In genomic region chr15:64146520-64146884, GRCh38 we compare ENCODE assay signal across 21 cellular contexts. TPM values are rescaled to one million over a fixed set of nuclear protein-coding genes. Genes with fewer than 3 reads are reported as not detected.
DNase-seq lines count a peak whose midpoint lies in the region; ATAC-seq, FAIRE-seq and TF ChIP-seq lines count a peak whose summit lies in the region.
"Had no signal": no experiment of that assay in that cellular context is flagged by ENCODE, and none has a peak within 500 bp of the region (broad histone marks: within the 10 kb centered on the region; RNA-seq: fewer than 3 reads in every experiment).

No MANE protein-coding gene starts in this region.

- in situ Hi-C loops in HepG2 (cut with HindIII; ENCODE audit: extremely low pct_ligation_motif_present, low pct_unique_long_range_greater_than_20kb), result no loop called here

- H3K27me3 Mint-ChIP-seq in brain, result peaks cover 5% of the 10 kb centered on the region
- peaks cover 21% of the 10 kb centered on the region for H3K27me3 Mint-ChIP-seq in mesothelial cell of epicardium (ENCODE audit: low read depth)
- H3K27me3 Mint-ChIP-seq in type B pancreatic cell, result peaks cover 11% of the 10 kb centered on the region

- H3K36me3 Mint-ChIP-seq in brain (peaks cover 14% of the 10 kb centered on the region), mesothelial cell of epicardium (peaks cover 13% of the 10 kb centered on the region), type B pancreatic cell (peaks cover 4% of the 10 kb centered on the region)

- H3K9ac ChIP-seq in HepG2 (ENCODE audit: insufficient read depth, low read depth, low read length), result peak overlapping the region; percentile 55
- H3K9ac ChIP-seq: BLaER1 treated with 17β-estradiol and CSF1 and Interleukin-3, amounts not matched to agents 10 nM and 100 nM had no signal

- H3K4me1 Mint-ChIP-seq in brain, result peaks cover 14% of the 10 kb centered on the region
- peaks cover 7% of the 10 kb centered on the region for H3K4me1 Mint-ChIP-seq in mesothelial cell of epicardium
- peaks cover 14% of the 10 kb centered on the region for H3K4me1 Mint-ChIP-seq in type B pancreatic cell (ENCODE audit: unreplicated experiment)

- TF ChIP-seq POLR2A in HepG2 (IDR thresholded peaks at IDR 0.05; ENCODE audit: insufficient read depth in 1 of 2, low read depth in 2 of 2, low read length in 2 of 2) (no peak), right lobe of liver (IDR thresholded peaks at IDR 0.05) (no peak)

- H3K9me3 Mint-ChIP-seq in brain (no peaks in the 10 kb centered on the region), mesothelial cell of epicardium (no peaks in the 10 kb centered on the region), type B pancreatic cell (no peaks in the 10 kb centered on the region)
- H3K9me3 Mint-ChIP-seq: CD8-positive, alpha-beta T cell; GM23338 had no signal

- WGBS in HepG2 (ENCODE audit: low lambda C conversion rate), result 75% methylated on average over 3 of the region's 3 CpGs
- WGBS in right lobe of liver (ENCODE audit: insufficient coverage, low coverage, low lambda C conversion rate, missing lambda C conversion rate), result 86% methylated on average over 3 of the region's 3 CpGs

- H3K36me3 ChIP-seq in HepG2 (replicated peaks in 1 of 2; ENCODE audit: control insufficient read depth in 1 of 2, insufficient read depth in 2 of 2, low read length in 2 of 2) (peaks cover 11 to 18% of the 10 kb centered on the region in 2 experiments; a peak in 4 of 5 replicates), right lobe of liver (peaks cover 0 to 15% (median 4%) of the 10 kb centered on the region in 4 donors)

- peak overlapping the region; percentile 66 for H3K4me2 ChIP-seq in HepG2 (ENCODE audit: low read depth, low read length)
- H3K4me2 ChIP-seq: GM23338 had no signal

- TF ChIP-seq CTCF in HepG2 (CRISPR knock-in tag; IDR thresholded peaks at IDR 0.05) (no peak), right lobe of liver (IDR thresholded peaks at IDR 0.05) (no peak), brain (conservative IDR thresholded peaks at IDR 0.05) (no peak), mesothelial cell of epicardium (IDR thresholded peaks at IDR 0.05; ENCODE audit: unreplicated experiment) (no peak), type B pancreatic cell (conservative IDR thresholded peaks at IDR 0.05) (no peak)

- no TSS peak for BruUV-seq in HepG2 (replicated peaks; lab: Mats Ljungman, UMichigan)

- H3K27ac Mint-ChIP-seq in brain (peak overlapping the region; percentile 16 to 91 (median 63)), mesothelial cell of epicardium (peak overlapping the region; percentile 30), type B pancreatic cell (peak overlapping the region; percentile 41)
- H3K27ac Mint-ChIP-seq: CD8-positive, alpha-beta T cell; GM23338 had no signal

- H3K27ac ChIP-seq in HepG2 (ENCODE audit: extremely low read length, insufficient read depth, low read length), result peak overlapping the region; percentile 70
- H3K27ac ChIP-seq in right lobe of liver, result no peak overlapping the region

- peaks cover 66% of the 10 kb centered on the region for H3K4me1 ChIP-seq in HepG2 (ENCODE audit: insufficient read depth, low read length)
- H3K4me1 ChIP-seq in right lobe of liver, result peaks cover 0 to 9% (median 0%) of the 10 kb centered on the region in 4 donors

- DNase-seq in HepG2 (ENCODE audit: low spot score) (no peak), right lobe of liver (no peak), mesothelial cell of epicardium (ENCODE audit: low spot score in 2 of 2, unreplicated experiment in 2 of 2) (no peak), type B pancreatic cell (ENCODE audit: extremely low spot score, unreplicated experiment) (no peak), urothelium cell line (ENCODE audit: low spot score) (no peak), sciatic nerve (ENCODE audit: low spot score) (no peak)
- DNase-seq in activated CD4-positive, alpha-beta T cell treated with anti-CD3 and anti-CD28 coated beads for 4 hours, result no peak
- DNase-seq: Calu3, DMS53, EL, HCEC 1CT, Karpas-422, NCI-H1436, NCI-H2029, NCI-H2171, NCI-H526 had no signal

- intact Hi-C loops in HepG2 (cut with micrococcal nuclease; ENCODE audit: unreplicated experiment) (no loop called here), right lobe of liver (cut with DNase I) (no loop called here), sciatic nerve (cut with DNase I) (no loop called here)

- CTCF ChIA-PET in HepG2 (lab: Yijun Ruan, JAX; ENCODE audit: low intra/inter-chr PET ratio, low total read pairs), result no interaction called here

- H4K20me1 ChIP-seq in HepG2 (ENCODE audit: insufficient read depth, low read length), result no peaks in the 10 kb centered on the region

- H3K4me3 Mint-ChIP-seq in brain, result no peak overlapping the region
- no peak overlapping the region for H3K4me3 Mint-ChIP-seq in mesothelial cell of epicardium
- H3K4me3 Mint-ChIP-seq in type B pancreatic cell, result no peak overlapping the region
- H3K4me3 Mint-ChIP-seq: CD8-positive, alpha-beta T cell; GM23338 had no signal

- H3K9me3 ChIP-seq in HepG2 (ENCODE audit: low read length) (no peaks in the 10 kb centered on the region), right lobe of liver (no peaks in the 10 kb centered on the region)
- H3K9me3 ChIP-seq: BLaER1 treated with 17β-estradiol and CSF1 and Interleukin-3, amounts not matched to agents 10 nM and 100 nM had no signal

- TF ChIP-seq EP300 in HepG2 (IDR thresholded peaks at IDR 0.05; ENCODE audit: low read depth in 2 of 2, low read length in 2 of 2) (no peak), HepG2 (CRISPR knock-in tag; IDR thresholded peaks at IDR 0.05; ENCODE audit: borderline replicate concordance) (no peak)

- FAIRE-seq in HepG2 (lab: Jason Lieb, UNC) (no peak), urothelium cell line (lab: Jason Lieb, UNC) (no peak)
- FAIRE-seq: GM12878 had no signal

- H3K27me3 ChIP-seq in HepG2 (ENCODE audit: control insufficient read depth in 1 of 2, insufficient read depth in 2 of 2, low read length in 2 of 2), result no peaks in the 10 kb centered on the region
- H3K27me3 ChIP-seq in right lobe of liver, result no peaks in the 10 kb centered on the region

- H3K79me2 ChIP-seq in HepG2 (ENCODE audit: insufficient read depth, low read length), result no peaks in the 10 kb centered on the region

- POLR2A ChIA-PET in HepG2 (lab: Yijun Ruan, JAX), result interaction anchor here (1.2 to 3.7 kb wide), 3 partner anchors 17 to 70 kb away, joined by 3 to 17 read pairs (median 13); partner anchors contain the start of genes CIAO2A and PPIB

- no peak overlapping the region for H2AFZ ChIP-seq in HepG2 (ENCODE audit: low read length)
- H2AFZ ChIP-seq: GM23338 had no signal

- no peak for TF ChIP-seq RAD21 in HepG2 (CRISPR knock-in tag; IDR thresholded peaks at IDR 0.05)

- H3K4me3 ChIP-seq in HepG2 (replicated peaks in 1 of 3; ENCODE audit: insufficient read depth in 1 of 3, low read depth in 2 of 3, low read length in 3 of 3) (peak overlapping the region in 1 of 3 experiments; percentile 20; a peak in 1 of 6 replicates), right lobe of liver (no peak overlapping the region)
- H3K4me3 ChIP-seq: BLaER1 treated with 17β-estradiol and CSF1 and Interleukin-3, amounts not matched to agents 10 nM and 100 nM; GM12878; GM23338 had no signal

- ATAC-seq in HepG2 (no peak), right lobe of liver (no peak), sciatic nerve (no peak)
- ATAC-seq: CD8-positive, alpha-beta T cell; GM12878; GM23338 had no signal

RNA-seq across cellular contexts. Expression of gene SNX22, which starts 5.0 kb away (rescaled TPM):
- total RNA-seq in HepG2 (2016; rRNA removed; fragmentation: Illumina TruSeq; extraction: Trizol) (3.1 and 5.5 TPM in 2 replicates), right lobe of liver (1 to 10 TPM in 5 of 6 experiments, under 1 TPM in 1; 0.43 to 4.2 (median 1.6) TPM), mesothelial cell of epicardium (0.78 to 0.91 TPM (median 0.79 TPM) in 3 replicates), type B pancreatic cell (ENCODE audit: low replicate concordance) (1.3 and 2.7 TPM in 2 replicates), sciatic nerve (2.1 TPM)
- 1.2 TPM in 2 replicates for total RNA-seq in HepG2 (2016; cell fraction: cytosol; rRNA removed; fragmentation: Illumina TruSeq; extraction: Trizol; ENCODE audit: low read depth)
- total RNA-seq in HepG2 (2016; cell fraction: insoluble cytoplasmic fraction; rRNA removed; fragmentation: Illumina TruSeq; extraction: Trizol), result 3.8 and 4.8 TPM in 2 replicates
- total RNA-seq in HepG2 (2016; cell fraction: membrane; rRNA removed; fragmentation: Illumina TruSeq; extraction: Trizol), result 1.7 and 2.0 TPM in 2 replicates
- 5.3 and 5.7 TPM in 2 replicates for total RNA-seq in HepG2 (2016; cell fraction: nucleus; rRNA removed; fragmentation: Illumina TruSeq; extraction: Trizol)
- polyA plus RNA-seq in HepG2 (2011; rRNA removed) (2.3 and 2.4 TPM in 2 replicates), brain (ENCODE audit: insufficient read depth, low read depth, low replicate concordance) (13.4 TPM)
- polyA plus RNA-seq in HepG2 (2011; cell fraction: cytosol; rRNA removed), result 1.00 and 1.3 TPM in 2 replicates
- polyA plus RNA-seq in HepG2 (2011; cell fraction: nucleus; rRNA removed), result 10.3 and 12.4 TPM in 2 replicates
- polyA plus RNA-seq in HepG2 (2012), result 2.3 and 2.6 TPM in 2 replicates
- polyA plus RNA-seq in HepG2 (2016; cell fraction: cytosol; fragmentation: Illumina TruSeq; extraction: Trizol; ENCODE audit: low read depth), result 1.4 TPM in 2 replicates
- polyA plus RNA-seq in HepG2 (2016; cell fraction: insoluble cytoplasmic fraction; fragmentation: Illumina TruSeq; extraction: Trizol; ENCODE audit: low read depth), result 3.3 and 4.2 TPM in 2 replicates
- 1.9 and 2.2 TPM in 2 replicates for polyA plus RNA-seq in HepG2 (2016; cell fraction: membrane; fragmentation: Illumina TruSeq; extraction: Trizol; ENCODE audit: low read depth)
- polyA plus RNA-seq in HepG2 (2016; cell fraction: nucleus; fragmentation: Illumina TruSeq; extraction: Trizol; ENCODE audit: insufficient read depth, low read depth), result 11.9 and 12.0 TPM in 2 replicates
- 0.68 and 5.4 TPM in 2 replicates for polyA minus RNA-seq in HepG2 (2011; rRNA and poly(A)+ RNA removed; ENCODE audit: low replicate concordance)
- 0.40 and 1.1 TPM in 2 replicates for polyA minus RNA-seq in HepG2 (2011; cell fraction: cytosol; rRNA and poly(A)+ RNA removed)
- 7.0 TPM in 2 replicates for polyA minus RNA-seq in HepG2 (2011; cell fraction: nucleus; rRNA and poly(A)+ RNA removed)

RNA-seq across cellular contexts. Expression of gene PPIB, which starts 16.3 kb away (rescaled TPM):
- total RNA-seq in HepG2 (2016; rRNA removed; fragmentation: Illumina TruSeq; extraction: Trizol) (476 and 882 TPM in 2 replicates), right lobe of liver (100 to 1,000 TPM; 276 to 535 (median 474) TPM), mesothelial cell of epicardium (422 to 430 TPM (median 425 TPM) in 3 replicates), type B pancreatic cell (ENCODE audit: low replicate concordance) (551 and 606 TPM in 2 replicates), sciatic nerve (218 TPM)
- total RNA-seq in HepG2 (2016; cell fraction: cytosol; rRNA removed; fragmentation: Illumina TruSeq; extraction: Trizol; ENCODE audit: low read depth), result 310 and 329 TPM in 2 replicates
- total RNA-seq in HepG2 (2016; cell fraction: insoluble cytoplasmic fraction; rRNA removed; fragmentation: Illumina TruSeq; extraction: Trizol), result 469 and 893 TPM in 2 replicates
- total RNA-seq in HepG2 (2016; cell fraction: membrane; rRNA removed; fragmentation: Illumina TruSeq; extraction: Trizol), result 263 and 284 TPM in 2 replicates
- total RNA-seq in HepG2 (2016; cell fraction: nucleus; rRNA removed; fragmentation: Illumina TruSeq; extraction: Trizol), result 653 and 716 TPM in 2 replicates
- polyA plus RNA-seq in HepG2 (2011; rRNA removed) (720 and 780 TPM in 2 replicates), brain (ENCODE audit: insufficient read depth, low read depth, low replicate concordance) (332 TPM)
- 860 and 980 TPM in 2 replicates for polyA plus RNA-seq in HepG2 (2011; cell fraction: cytosol; rRNA removed)
- polyA plus RNA-seq in HepG2 (2011; cell fraction: nucleus; rRNA removed), result 242 and 249 TPM in 2 replicates
- 536 and 675 TPM in 2 replicates for polyA plus RNA-seq in HepG2 (2012)
- polyA plus RNA-seq in HepG2 (2016; cell fraction: cytosol; fragmentation: Illumina TruSeq; extraction: Trizol; ENCODE audit: low read depth), result 356 and 376 TPM in 2 replicates
- 548 and 588 TPM in 2 replicates for polyA plus RNA-seq in HepG2 (2016; cell fraction: insoluble cytoplasmic fraction; fragmentation: Illumina TruSeq; extraction: Trizol; ENCODE audit: low read depth)
- 269 and 288 TPM in 2 replicates for polyA plus RNA-seq in HepG2 (2016; cell fraction: membrane; fragmentation: Illumina TruSeq; extraction: Trizol; ENCODE audit: low read depth)
- polyA plus RNA-seq in HepG2 (2016; cell fraction: nucleus; fragmentation: Illumina TruSeq; extraction: Trizol; ENCODE audit: insufficient read depth, low read depth), result 1,346 and 1,446 TPM in 2 replicates
- 378 and 425 TPM in 2 replicates for polyA minus RNA-seq in HepG2 (2011; rRNA and poly(A)+ RNA removed; ENCODE audit: low replicate concordance)
- polyA minus RNA-seq in HepG2 (2011; cell fraction: cytosol; rRNA and poly(A)+ RNA removed), result 221 and 246 TPM in 2 replicates
- polyA minus RNA-seq in HepG2 (2011; cell fraction: nucleus; rRNA and poly(A)+ RNA removed), result 88.7 and 104 TPM in 2 replicates

RNA-seq across cellular contexts. Expression of gene SNX1, which starts 50.7 kb away (rescaled TPM):
- total RNA-seq in HepG2 (2016; rRNA removed; fragmentation: Illumina TruSeq; extraction: Trizol) (29.3 and 58.2 TPM in 2 replicates), right lobe of liver (10 to 100 TPM; 40.7 to 71.1 (median 59.8) TPM), mesothelial cell of epicardium (93.6 to 97.9 TPM (median 94.4 TPM) in 3 replicates), type B pancreatic cell (ENCODE audit: low replicate concordance) (111 and 124 TPM in 2 replicates), sciatic nerve (178 TPM)
- total RNA-seq in HepG2 (2016; cell fraction: cytosol; rRNA removed; fragmentation: Illumina TruSeq; extraction: Trizol; ENCODE audit: low read depth), result 12.4 and 14.5 TPM in 2 replicates
- 28.7 and 54.5 TPM in 2 replicates for total RNA-seq in HepG2 (2016; cell fraction: insoluble cytoplasmic fraction; rRNA removed; fragmentation: Illumina TruSeq; extraction: Trizol)
- 20.0 and 22.0 TPM in 2 replicates for total RNA-seq in HepG2 (2016; cell fraction: membrane; rRNA removed; fragmentation: Illumina TruSeq; extraction: Trizol)
- total RNA-seq in HepG2 (2016; cell fraction: nucleus; rRNA removed; fragmentation: Illumina TruSeq; extraction: Trizol), result 37.1 and 41.6 TPM in 2 replicates
- polyA plus RNA-seq in HepG2 (2011; rRNA removed) (60.1 and 63.5 TPM in 2 replicates), brain (ENCODE audit: insufficient read depth, low read depth, low replicate concordance) (72.4 TPM)
- 48.1 and 49.3 TPM in 2 replicates for polyA plus RNA-seq in HepG2 (2011; cell fraction: cytosol; rRNA removed)
- 116 and 118 TPM in 2 replicates for polyA plus RNA-seq in HepG2 (2011; cell fraction: nucleus; rRNA removed)
- polyA plus RNA-seq in HepG2 (2012), result 46.7 and 52.1 TPM in 2 replicates
- 14.2 and 16.4 TPM in 2 replicates for polyA plus RNA-seq in HepG2 (2016; cell fraction: cytosol; fragmentation: Illumina TruSeq; extraction: Trizol; ENCODE audit: low read depth)
- polyA plus RNA-seq in HepG2 (2016; cell fraction: insoluble cytoplasmic fraction; fragmentation: Illumina TruSeq; extraction: Trizol; ENCODE audit: low read depth), result 117 and 119 TPM in 2 replicates
- 22.7 and 27.4 TPM in 2 replicates for polyA plus RNA-seq in HepG2 (2016; cell fraction: membrane; fragmentation: Illumina TruSeq; extraction: Trizol; ENCODE audit: low read depth)
- 118 and 124 TPM in 2 replicates for polyA plus RNA-seq in HepG2 (2016; cell fraction: nucleus; fragmentation: Illumina TruSeq; extraction: Trizol; ENCODE audit: insufficient read depth, low read depth)
- 89.7 and 117 TPM in 2 replicates for polyA minus RNA-seq in HepG2 (2011; rRNA and poly(A)+ RNA removed; ENCODE audit: low replicate concordance)
- polyA minus RNA-seq in HepG2 (2011; cell fraction: cytosol; rRNA and poly(A)+ RNA removed), result 36.7 and 43.3 TPM in 2 replicates
- polyA minus RNA-seq in HepG2 (2011; cell fraction: nucleus; rRNA and poly(A)+ RNA removed), result 56.4 and 70.6 TPM in 2 replicates

RNA-seq across cellular contexts. Expression of gene CIAO2A, which starts 52.9 kb away (rescaled TPM):
- 100 and 114 TPM in 2 replicates for total RNA-seq in HepG2 (2016; rRNA removed; fragmentation: Illumina TruSeq; extraction: Trizol)
- total RNA-seq in HepG2 (2016; cell fraction: cytosol; rRNA removed; fragmentation: Illumina TruSeq; extraction: Trizol; ENCODE audit: low read depth), result 117 and 120 TPM in 2 replicates
- total RNA-seq in HepG2 (2016; cell fraction: insoluble cytoplasmic fraction; rRNA removed; fragmentation: Illumina TruSeq; extraction: Trizol), result 104 and 128 TPM in 2 replicates
- total RNA-seq in HepG2 (2016; cell fraction: membrane; rRNA removed; fragmentation: Illumina TruSeq; extraction: Trizol), result 188 and 189 TPM in 2 replicates
- total RNA-seq in HepG2 (2016; cell fraction: nucleus; rRNA removed; fragmentation: Illumina TruSeq; extraction: Trizol), result 45.9 and 47.2 TPM in 2 replicates
- polyA plus RNA-seq in HepG2 (2011; rRNA removed), result 60.7 and 83.0 TPM in 2 replicates
- polyA plus RNA-seq in HepG2 (2011; cell fraction: cytosol; rRNA removed), result 47.8 and 57.9 TPM in 2 replicates
- polyA plus RNA-seq in HepG2 (2011; cell fraction: nucleus; rRNA removed), result 10.1 and 17.2 TPM in 2 replicates
- polyA plus RNA-seq in HepG2 (2012), result 66.7 and 86.2 TPM in 2 replicates
- polyA plus RNA-seq in HepG2 (2016; cell fraction: cytosol; fragmentation: Illumina TruSeq; extraction: Trizol; ENCODE audit: low read depth), result 136 and 156 TPM in 2 replicates
- polyA plus RNA-seq in HepG2 (2016; cell fraction: insoluble cytoplasmic fraction; fragmentation: Illumina TruSeq; extraction: Trizol; ENCODE audit: low read depth), result 144 and 157 TPM in 2 replicates
- polyA plus RNA-seq in HepG2 (2016; cell fraction: membrane; fragmentation: Illumina TruSeq; extraction: Trizol; ENCODE audit: low read depth), result 185 and 196 TPM in 2 replicates
- polyA plus RNA-seq in HepG2 (2016; cell fraction: nucleus; fragmentation: Illumina TruSeq; extraction: Trizol; ENCODE audit: insufficient read depth, low read depth), result 78.4 and 88.1 TPM in 2 replicates
- 5.8 and 12.6 TPM in 2 replicates for polyA minus RNA-seq in HepG2 (2011; rRNA and poly(A)+ RNA removed; ENCODE audit: low replicate concordance)
- polyA minus RNA-seq in HepG2 (2011; cell fraction: cytosol; rRNA and poly(A)+ RNA removed), result 13.1 and 13.5 TPM in 2 replicates
- polyA minus RNA-seq in HepG2 (2011; cell fraction: nucleus; rRNA and poly(A)+ RNA removed), result 11.3 and 13.7 TPM in 2 replicates
- 100 to 1,000 TPM in 4 of 6 experiments, 10 to 100 TPM in 2; 84.2 to 186 (median 126) TPM for total RNA-seq in right lobe of liver
- 29.1 TPM for polyA plus RNA-seq in brain (ENCODE audit: insufficient read depth, low read depth, low replicate concordance)
- total RNA-seq in mesothelial cell of epicardium, result 39.3 to 42.3 TPM (median 41.8 TPM) in 3 replicates
- total RNA-seq in type B pancreatic cell (ENCODE audit: low replicate concordance), result 59.8 and 69.7 TPM in 2 replicates
- total RNA-seq in sciatic nerve, result 26.3 TPM
